Comparison of ENCODE assay signal across 8 cellular contexts in the genomic region with DNA sequence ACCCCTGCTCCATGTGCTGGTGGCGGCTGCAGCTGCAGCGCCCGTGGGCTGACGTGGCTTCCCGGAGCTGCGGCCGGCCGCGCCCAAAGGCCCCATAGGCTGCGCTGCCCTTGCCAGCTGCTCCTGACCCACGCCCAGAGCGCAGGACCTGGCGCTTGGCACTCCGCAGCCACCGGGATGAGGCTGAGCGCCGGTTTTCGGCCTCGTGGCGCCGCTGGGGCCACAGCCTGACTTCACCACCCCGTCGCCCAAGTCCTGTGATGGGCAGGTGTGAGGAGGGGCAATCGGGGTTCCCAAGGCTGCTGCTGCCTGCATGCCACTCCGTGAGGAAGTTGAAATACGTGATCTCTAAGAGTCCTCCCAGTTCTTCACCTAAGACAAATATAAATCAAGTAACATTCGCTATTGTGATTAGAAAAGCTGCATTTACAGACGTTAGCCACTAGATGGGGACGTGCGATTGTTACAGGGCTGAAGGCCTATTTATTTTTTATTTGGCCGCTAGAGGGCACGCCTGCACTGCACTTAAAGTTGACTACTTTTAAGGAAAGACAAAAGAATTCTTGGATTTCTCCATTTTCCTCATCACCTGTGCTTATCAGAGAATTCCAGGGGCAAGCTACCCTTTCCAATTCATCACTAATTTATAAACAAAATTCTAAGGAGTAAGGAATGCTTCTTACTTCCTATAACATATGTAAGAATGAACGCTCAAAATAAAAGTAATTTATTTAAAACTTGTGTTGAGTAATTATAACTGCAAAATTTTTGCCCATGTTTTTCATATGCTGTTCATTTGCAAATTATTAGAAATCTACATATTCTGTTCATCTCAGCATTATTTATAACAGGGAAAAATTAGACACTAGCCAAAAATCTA. TPM values are rescaled to one million over a fixed set of nuclear protein-coding genes. Genes with fewer than 3 reads are reported as not detected.
DNase-seq lines count a peak whose midpoint lies in the region; ATAC-seq lines count a peak whose summit lies in the region.
"Not testable (repeated sequence)": the region's sequence is repeated elsewhere in the genome, so short reads cannot be mapped to it uniquely, and the experiment has no call there.

No MANE protein-coding gene starts in this region.

- peaks cover 17% of the 10 kb centered on the region for H3K27me3 Mint-ChIP-seq in activated T-helper 2 cell treated with anti-CD3 and anti-CD28 coated beads, Interferon-gamma antibody, Interleukin-2, Interleukin-4, amounts not matched to agents 10 μg/mL and 5 μg/mL and 100 μg/mL, durations not matched to agents 14 hours and 24 hours and 36 hours (ENCODE audit: low read depth)

- ATAC-seq in GM18519 (IDR thresholded peaks at IDR 0.05; ENCODE audit: low FRiP score, unreplicated experiment): peak; percentile 43
- peak; percentile 52 for ATAC-seq in HG03060 (IDR thresholded peaks at IDR 0.05; ENCODE audit: low read depth, unreplicated experiment)

- H3K27ac ChIP-seq in esophagus (ENCODE audit: low read depth in 2 of 2, low read length in 1 of 2): peak overlapping the region; percentile 90 to 93

- H3K36me3 Mint-ChIP-seq in activated T-helper 2 cell treated with anti-CD3 and anti-CD28 coated beads, Interferon-gamma antibody, Interleukin-2, Interleukin-4, amounts not matched to agents 10 μg/mL and 5 μg/mL and 100 μg/mL, durations not matched to agents 14 hours and 24 hours and 36 hours (ENCODE audit: low read depth): not testable (repeated sequence)

- H3K4me1 ChIP-seq in esophagus (ENCODE audit: control insufficient read depth in 2 of 2, insufficient read depth in 2 of 2, low read length in 1 of 2): not testable (repeated sequence)

- not testable (repeated sequence) for H3K9me3 Mint-ChIP-seq in activated T-helper 2 cell treated with anti-CD3 and anti-CD28 coated beads, Interferon-gamma antibody, Interleukin-2, Interleukin-4, amounts not matched to agents 10 μg/mL and 5 μg/mL and 100 μg/mL, durations not matched to agents 14 hours and 24 hours and 36 hours

- 2 to 3% methylated on average over 31 to 33 of the region's 33 CpGs for WGBS in esophagus, 2 donors

- peak overlapping the region; percentile 87 for H3K27ac Mint-ChIP-seq in activated T-helper 2 cell treated with anti-CD3 and anti-CD28 coated beads, Interferon-gamma antibody, Interleukin-2, Interleukin-4, amounts not matched to agents 10 μg/mL and 5 μg/mL and 100 μg/mL, durations not matched to agents 14 hours and 24 hours and 36 hours

- not testable (repeated sequence) for H3K9me3 ChIP-seq in esophagus (ENCODE audit: control insufficient read depth in 2 of 2, insufficient read depth in 1 of 2, low read depth in 1 of 2, low read length in 1 of 2)

- H3K4me3 ChIP-seq in esophagus (ENCODE audit: low read depth in 1 of 2, low read length in 2 of 2): peak overlapping the region; percentile 51 to 60

- not testable (repeated sequence) for H3K27me3 ChIP-seq in esophagus (ENCODE audit: control insufficient read depth in 1 of 2, insufficient read depth in 2 of 2, low read length in 2 of 2)

- peak overlapping the region; percentile 75 for H3K4me3 Mint-ChIP-seq in activated T-helper 2 cell treated with anti-CD3 and anti-CD28 coated beads, Interferon-gamma antibody, Interleukin-2, Interleukin-4, amounts not matched to agents 10 μg/mL and 5 μg/mL and 100 μg/mL, durations not matched to agents 14 hours and 24 hours and 36 hours (ENCODE audit: low read depth)

- not testable (repeated sequence) for H3K36me3 ChIP-seq in esophagus (ENCODE audit: control insufficient read depth in 2 of 2, insufficient read depth in 2 of 2, low read length in 1 of 2)

- DNase-seq in A172 (ENCODE audit: low spot score) (peak; percentile 84), RPMI8226 (peak; percentile 82), lung microvascular endothelial cell (ENCODE audit: low read depth in 2 of 2) (peak; percentile 86 to 88)
- peak; percentile 68 for DNase-seq in activated T-helper 2 cell treated with anti-CD3 and anti-CD28 coated beads, Interferon-gamma antibody, Interleukin-2, Interleukin-4, amounts not matched to agents 10 μg/mL and 5 μg/mL and 100 μg/mL, durations not matched to agents 14 hours and 24 hours and 36 hours (ENCODE audit: low spot score)
- DNase-seq in stimulated activated CD4-positive, alpha-beta T cell treated with anti-CD3 and anti-CD28 coated beads, Interleukin-15, amount 100 ng/mL, for 24 hours: peak; percentile 78

- not testable (repeated sequence) for H3K4me1 Mint-ChIP-seq in activated T-helper 2 cell treated with anti-CD3 and anti-CD28 coated beads, Interferon-gamma antibody, Interleukin-2, Interleukin-4, amounts not matched to agents 10 μg/mL and 5 μg/mL and 100 μg/mL, durations not matched to agents 14 hours and 24 hours and 36 hours (ENCODE audit: low read depth)

- intact Hi-C loops in activated T-helper 2 cell treated with anti-CD3 and anti-CD28 coated beads, Interferon-gamma antibody, Interleukin-2, Interleukin-4, amounts not matched to agents 10 μg/mL and 5 μg/mL and 100 μg/mL, durations not matched to agents 14 hours and 24 hours and 36 hours (cut with micrococcal nuclease): loop anchor here (1.0 to 10.0 kb wide), 3 partner anchors 73 to 794 kb away; no protein-coding TSS in a partner anchor

RNA-seq across cellular contexts. Expression of gene ANKRD36B, which starts 1.1 kb away (rescaled TPM):
- total RNA-seq in A172 (2014; rRNA removed; shearing (Covaris generic)): 14.1 and 15.9 TPM in 2 replicates
- 44.6 and 46.0 TPM in 2 replicates for total RNA-seq in activated T-helper 2 cell treated with anti-CD3 and anti-CD28 coated beads, Interferon-gamma antibody, Interleukin-2, Interleukin-4, amounts not matched to agents 10 μg/mL and 5 μg/mL and 100 μg/mL, durations not matched to agents 14 hours and 24 hours and 36 hours
- polyA plus RNA-seq in esophagus: 10 to 100 TPM in 1 of 2 donors, 1 to 10 TPM in 1; 1.8 to 14.3 TPM
- total RNA-seq in lung microvascular endothelial cell: 26.2 and 32.3 TPM in 2 replicates

RNA-seq across cellular contexts. Expression of gene COX5B, which starts 55.1 kb away (rescaled TPM):
- 238 and 344 TPM in 2 replicates for total RNA-seq in A172 (2014; rRNA removed; shearing (Covaris generic))
- total RNA-seq in activated T-helper 2 cell treated with anti-CD3 and anti-CD28 coated beads, Interferon-gamma antibody, Interleukin-2, Interleukin-4, amounts not matched to agents 10 μg/mL and 5 μg/mL and 100 μg/mL, durations not matched to agents 14 hours and 24 hours and 36 hours: 217 and 237 TPM in 2 replicates
- polyA plus RNA-seq in esophagus: 100 to 1,000 TPM; 442 to 656 TPM
- 459 and 472 TPM in 2 replicates for total RNA-seq in lung microvascular endothelial cell

Comparison
In these comparisons a context has a peak if more than half of its experiments do, and no peak if none do; other contexts are left out.
1. Peak in every context shown above with its lines: DNase-seq, ATAC-seq, H3K4me3 ChIP-seq and H3K27ac ChIP-seq.